Comparison of ENCODE assay signal across 10 cellular contexts in genomic region chr10:124419635-124420034, GRCh38. TPM values are rescaled to one million over a fixed set of nuclear protein-coding genes. Genes with fewer than 3 reads are reported as not detected.
DNase-seq lines count a peak whose midpoint lies in the region; TF ChIP-seq lines count a peak whose summit lies in the region.
"Had no signal": no experiment of that assay in that cellular context is flagged by ENCODE, and none has a peak within 500 bp of the region (broad histone marks: within the 10 kb centered on the region; RNA-seq: fewer than 3 reads in every experiment).

No MANE protein-coding gene starts in this region.

- H3K9me3 ChIP-seq in Loucy (ENCODE audit: insufficient read depth, low read depth, low read length): no peaks in the 10 kb centered on the region
- H3K9me3 ChIP-seq in neural progenitor cell (ENCODE audit: low read depth): no peaks in the 10 kb centered on the region
- no peaks in the 10 kb centered on the region for H3K9me3 ChIP-seq in tibial nerve
- H3K9me3 ChIP-seq: sigmoid colon had no signal

- no peaks in the 10 kb centered on the region for H3K9me3 Mint-ChIP-seq in T-helper 1 cell treated with Interleukin-12 subunit alpha and Interleukin-12 subunit beta and Interleukin-4 antibody, amounts not matched to agents 30 μg/mL and 1 μg/mL, for 36 hours
- no peaks in the 10 kb centered on the region for H3K9me3 Mint-ChIP-seq in neural progenitor cell

- H3K4me3 ChIP-seq in Loucy (ENCODE audit: low read length, poor library complexity, severe bottlenecking): peak overlapping the region; percentile 92
- H3K4me3 ChIP-seq in neural progenitor cell: no peak overlapping the region
- H3K4me3 ChIP-seq in tibial nerve: peak overlapping the region in 1 of 4 donors; percentile 94

- H4K20me1 ChIP-seq in Loucy (ENCODE audit: insufficient read depth, low read length, poor library complexity, severe bottlenecking): peaks cover 13% of the 10 kb centered on the region
- peaks cover 12% of the 10 kb centered on the region for H4K20me1 ChIP-seq in neural progenitor cell (ENCODE audit: low read depth)

- H3F3A ChIP-seq in Loucy (ENCODE audit: low read depth) (no peaks in the 10 kb centered on the region), neural progenitor cell (ENCODE audit: low read depth) (peaks cover 4% of the 10 kb centered on the region)

- WGBS in tibial nerve, 2 donors: 91% methylated on average over 8 to 10 of the region's 10 CpGs

- H3K79me2 ChIP-seq in Loucy (ENCODE audit: insufficient read depth, low read length) (peaks cover 25% of the 10 kb centered on the region), neural progenitor cell (ENCODE audit: low read depth) (peaks cover 13% of the 10 kb centered on the region)

- DNase-seq in T-helper 1 cell: no peak
- no peak for DNase-seq in neural progenitor cell (ENCODE audit: low spot score)
- no peak for DNase-seq in AG20443 (ENCODE audit: low spot score)
- no peak for DNase-seq in NCI-H187 treated with DMSO at 0.1 percent for 48 hours (lab: John Stamatoyannopoulos, UW)
- no peak for DNase-seq in tibial nerve (ENCODE audit: low spot score in 2 of 2)
- DNase-seq: sigmoid colon had no signal

- H3K4me3 Mint-ChIP-seq in T-helper 1 cell treated with Interleukin-12 subunit alpha and Interleukin-12 subunit beta and Interleukin-4 antibody, amounts not matched to agents 30 μg/mL and 1 μg/mL, for 36 hours: peak overlapping the region; percentile 75
- H3K4me3 Mint-ChIP-seq in neural progenitor cell: peak overlapping the region; percentile 84

- peak overlapping the region; percentile 65 for H3K27ac ChIP-seq in cingulate gyrus (ENCODE audit: low read depth, low read length)
- no peak overlapping the region for H3K27ac ChIP-seq in neural progenitor cell
- peak overlapping the region in 1 of 4 donors; percentile 92 for H3K27ac ChIP-seq in tibial nerve

- H3K9ac ChIP-seq in Loucy (ENCODE audit: low read depth, low read length, poor library complexity, severe bottlenecking): peak overlapping the region; percentile 59
- H3K9ac ChIP-seq in neural progenitor cell: no peak overlapping the region

- H3K4me2 ChIP-seq in Loucy (ENCODE audit: low read depth, low read length, poor library complexity, severe bottlenecking) (peak overlapping the region; percentile 90), neural progenitor cell (no peak overlapping the region)

- H3K27ac Mint-ChIP-seq in T-helper 1 cell treated with Interleukin-12 subunit alpha and Interleukin-12 subunit beta and Interleukin-4 antibody, amounts not matched to agents 30 μg/mL and 1 μg/mL, for 36 hours: no peak overlapping the region
- H3K27ac Mint-ChIP-seq in neural progenitor cell: no peak overlapping the region

- H3K9me2 ChIP-seq in Loucy (replicated peaks; ENCODE audit: low read depth, low read length): no peaks in the 10 kb centered on the region

- H3K27me3 ChIP-seq in Loucy (ENCODE audit: insufficient read depth, low read length, poor library complexity, severe bottlenecking) (no peaks in the 10 kb centered on the region), neural progenitor cell (peaks cover 44% of the 10 kb centered on the region), tibial nerve (peaks cover 0 to 6% of the 10 kb centered on the region in 2 donors)
- H3K27me3 ChIP-seq: sigmoid colon had no signal

- H3K36me3 ChIP-seq in Loucy (ENCODE audit: insufficient read depth, low read length) (no peaks in the 10 kb centered on the region), neural progenitor cell (no peaks in the 10 kb centered on the region), tibial nerve (no peaks in the 10 kb centered on the region)
- H3K36me3 ChIP-seq: sigmoid colon had no signal

- H3K4me1 ChIP-seq in Loucy (ENCODE audit: insufficient read depth, low read length, poor library complexity, severe bottlenecking) (peaks cover 28% of the 10 kb centered on the region), neural progenitor cell (peaks cover 7% of the 10 kb centered on the region), tibial nerve (peaks cover 0 to 38% (median 27%) of the 10 kb centered on the region in 4 donors)

- no peak for TF ChIP-seq CTCF in Loucy (conservative IDR thresholded peaks at IDR 0.05; ENCODE audit: low read length)
- TF ChIP-seq CTCF in neural progenitor cell (IDR thresholded peaks at IDR 0.05): no peak
- TF ChIP-seq CTCF in tibial nerve (IDR thresholded peaks at IDR 0.05): no peak

- peaks cover 5% of the 10 kb centered on the region for H3K4me1 Mint-ChIP-seq in T-helper 1 cell treated with Interleukin-12 subunit alpha and Interleukin-12 subunit beta and Interleukin-4 antibody, amounts not matched to agents 30 μg/mL and 1 μg/mL, for 36 hours (ENCODE audit: low read depth)
- H3K4me1 Mint-ChIP-seq in neural progenitor cell: peaks cover 9% of the 10 kb centered on the region

- no peak for TF ChIP-seq POLR2A in tibial nerve (IDR thresholded peaks at IDR 0.05)

- H2AFZ ChIP-seq in Loucy (ENCODE audit: low read length) (peak overlapping the region; percentile 99; the same call in 1 of the 2 replicates), neural progenitor cell (replicated peaks) (no peak overlapping the region)

- no peak for TF ChIP-seq EP300 in tibial nerve (IDR thresholded peaks at IDR 0.05)

- no peaks in the 10 kb centered on the region for H3K36me3 Mint-ChIP-seq in T-helper 1 cell treated with Interleukin-12 subunit alpha and Interleukin-12 subunit beta and Interleukin-4 antibody, amounts not matched to agents 30 μg/mL and 1 μg/mL, for 36 hours (ENCODE audit: low read depth)
- H3K36me3 Mint-ChIP-seq in neural progenitor cell: no peaks in the 10 kb centered on the region

- peaks cover 23% of the 10 kb centered on the region for H3K27me3 Mint-ChIP-seq in T-helper 1 cell treated with Interleukin-12 subunit alpha and Interleukin-12 subunit beta and Interleukin-4 antibody, amounts not matched to agents 30 μg/mL and 1 μg/mL, for 36 hours (ENCODE audit: low read depth)
- peaks cover 22% of the 10 kb centered on the region for H3K27me3 Mint-ChIP-seq in neural progenitor cell (ENCODE audit: insufficient read depth, low read depth)

RNA-seq across cellular contexts. Expression of gene OAT, which starts 0.9 kb away (rescaled TPM):
- total RNA-seq in neural progenitor cell (ENCODE audit: low replicate concordance) (40.8 and 56.7 TPM in 2 replicates), tibial nerve (10 to 100 TPM; 43.0 to 67.9 (median 58.3) TPM)

RNA-seq across cellular contexts. Expression of gene NKX1-2, which starts 30.2 kb away (rescaled TPM):
- total RNA-seq in neural progenitor cell (ENCODE audit: low replicate concordance) (not detected in 2 replicates), tibial nerve (not detected)
- total RNA-seq: RPMI7951, sigmoid colon had no signal

RNA-seq across cellular contexts. Expression of gene LHPP, which starts 42.0 kb away (rescaled TPM):
- total RNA-seq in neural progenitor cell (ENCODE audit: low replicate concordance): 23.3 and 24.5 TPM in 2 replicates
- 100 to 1,000 TPM in 2 of 4 donors, 10 to 100 TPM in 2; 25.5 to 211 (median 123) TPM for total RNA-seq in tibial nerve
